8 cellular contexts compared by ENCODE assay signal in genomic region chr5:176447982-176448608, GRCh38. TPM values are rescaled to one million over a fixed set of nuclear protein-coding genes. Genes with fewer than 3 reads are reported as not detected.
A peak's percentile ranks its signal among the peaks of the same experiment; 100 is the strongest.
DNase-seq lines count a peak whose midpoint lies in the region; ATAC-seq, FAIRE-seq and TF ChIP-seq lines count a peak whose summit lies in the region.

Gene FAF2 (plus strand): TSS chr5:176448385. CDS start chr5:176448408, 23 bp downstream.

- no peaks in the 10 kb centered on the region for H3K9me1 ChIP-seq in keratinocyte (ENCODE audit: control insufficient read depth, extremely low read depth, insufficient read depth, low read length)

- H3K9me3 ChIP-seq in BE2C (no peaks in the 10 kb centered on the region), keratinocyte (ENCODE audit: control insufficient read depth, low read depth, low read length) (no peaks in the 10 kb centered on the region)

- peak; percentile 85 for TF ChIP-seq POLR2A in GM19193 (IDR thresholded peaks at IDR 0.05; ENCODE audit: extremely low read depth, insufficient read depth, insufficient read length)

- H3K4me2 ChIP-seq in keratinocyte (ENCODE audit: control insufficient read depth, extremely low read depth, insufficient read depth, low read depth, low read length), result peak within 1 kb of the TSS; percentile 99

- H3K27me3 ChIP-seq in BE2C, result no peaks in the 10 kb centered on the region
- H3K27me3 ChIP-seq in keratinocyte (ENCODE audit: control insufficient read depth, extremely low read depth, insufficient read depth, low read length), result no peaks in the 10 kb centered on the region

- H3K4me1 ChIP-seq in BE2C (peaks cover 3% of the 10 kb centered on the region; the same call in 1 of the 2 replicates), keratinocyte (ENCODE audit: control insufficient read depth, extremely low read depth, insufficient read depth, low read length) (peaks cover 19% of the 10 kb centered on the region)

- peak within 1 kb of the TSS; percentile 88 for H2AFZ ChIP-seq in keratinocyte (ENCODE audit: control insufficient read depth, low read length)

- H3K27ac ChIP-seq in keratinocyte (ENCODE audit: control insufficient read depth, insufficient read depth, low read length), result peak within 1 kb of the TSS; percentile 98

- peak; percentile 97 for DNase-seq in BE2C
- peak; percentile 80 for DNase-seq in NCI-H510A (lab: John Stamatoyannopoulos, UW)
- peak; percentile 98 for DNase-seq in activated CD4-positive, alpha-beta T cell treated with anti-CD3 and anti-CD28 coated beads for 1 hour
- peak; percentile 100 for DNase-seq in cerebellum (ENCODE audit: low spot score)
- DNase-seq in keratinocyte (ENCODE audit: low read depth, low spot score), result peak; percentile 92
- peak; percentile 98 for DNase-seq in stimulated activated CD4-positive, alpha-beta T cell treated with anti-CD3 and anti-CD28 coated beads, Interleukin-15, amount 100 ng/mL, for 1 hour (ENCODE audit: low read depth in 1 of 2, low spot score in 1 of 2)

- H3K4me3 ChIP-seq in BE2C (ENCODE audit: low read depth, low read length) (peak within 1 kb of the TSS; percentile 100), keratinocyte (ENCODE audit: control insufficient read depth in 2 of 3, extremely low read depth in 1 of 3, insufficient read depth in 2 of 3, low read depth in 1 of 3, low read length in 3 of 3) (peak within 1 kb of the TSS; percentile 97 to 99 (median 98))

- H4K20me1 ChIP-seq in keratinocyte (ENCODE audit: control insufficient read depth, extremely low read depth, insufficient read depth, low read length), result no peaks in the 10 kb centered on the region

- dilution Hi-C loops in keratinocyte (cut with MboI; ENCODE audit: extremely low pct_ligation_motif_present, low sequenced_read_pairs), result no loop called here

- ATAC-seq in HG03439 (IDR thresholded peaks at IDR 0.05; ENCODE audit: unreplicated experiment), result peak; percentile 92

- peaks cover 47% of the 10 kb centered on the region for H3K79me2 ChIP-seq in keratinocyte (ENCODE audit: control insufficient read depth, insufficient read depth, low read length)

- peak; percentile 72 for FAIRE-seq in keratinocyte (lab: Jason Lieb, UNC)

- TF ChIP-seq CTCF in BE2C (IDR thresholded peaks at IDR 0.05; ENCODE audit: low read depth, low read length) (peak; percentile 90), keratinocyte (optimal IDR thresholded peaks at IDR 0.05 in 1 of 3, IDR thresholded peaks at IDR 0.05 in 1 of 3, conservative IDR thresholded peaks at IDR 0.05 in 1 of 3; ENCODE audit: extremely low read depth in 1 of 3, insufficient read depth in 2 of 3, low read length in 3 of 3) (peak; percentile 90 to 93 (median 91))

- peak within 1 kb of the TSS; percentile 99 for H3K9ac ChIP-seq in keratinocyte (ENCODE audit: control insufficient read depth, extremely low read depth, insufficient read depth, low read length)

- H3K36me3 ChIP-seq in BE2C (peaks cover 12% of the 10 kb centered on the region), keratinocyte (ENCODE audit: control insufficient read depth in 2 of 2, extremely low read depth in 1 of 2, insufficient read depth in 2 of 2, low read length in 2 of 2) (peaks cover 0 to 3% of the 10 kb centered on the region in 2 experiments)

RNA-seq across cellular contexts. Expression of gene FAF2, which starts in this region (rescaled TPM):
- polyA plus RNA-seq in BE2C (2012; ENCODE audit: insufficient read depth, insufficient read length, low read depth), result 71.4 TPM
- 33.7 TPM for total RNA-seq in cerebellum
- 44.7 to 63.2 TPM (median 52.9 TPM) in 3 replicates for polyA plus RNA-seq in keratinocyte
- polyA plus RNA-seq in keratinocyte (2011; ENCODE audit: low read depth), result 23.2 TPM
- 16.5 and 30.1 TPM in 2 replicates for polyA plus RNA-seq in keratinocyte (2011; cell fraction: cytosol; rRNA removed)
- 94.6 and 106 TPM in 2 replicates for polyA plus RNA-seq in keratinocyte (2011; cell fraction: nucleus; rRNA removed)
- polyA plus RNA-seq in keratinocyte (2012; ENCODE audit: low replicate concordance), result 25.1 and 42.5 TPM in 2 replicates
- polyA minus RNA-seq in keratinocyte, result 55.4 to 74.7 TPM (median 66.1 TPM) in 3 replicates
- 23.6 TPM for polyA minus RNA-seq in keratinocyte (2011; cell fraction: cytosol; rRNA and poly(A)+ RNA removed)
- polyA minus RNA-seq in keratinocyte (2011; cell fraction: nucleus; rRNA and poly(A)+ RNA removed), result 79.2 and 126 TPM in 2 replicates

Comparison
In these comparisons a context has a peak if more than half of its experiments do, and no peak if none do; other contexts are left out.
1. Peak in every context shown above with its lines: DNase-seq, ATAC-seq, H3K4me3 ChIP-seq and H3K27ac ChIP-seq.